ENCODE assay signal across 14 cellular contexts in the genomic region with DNA sequence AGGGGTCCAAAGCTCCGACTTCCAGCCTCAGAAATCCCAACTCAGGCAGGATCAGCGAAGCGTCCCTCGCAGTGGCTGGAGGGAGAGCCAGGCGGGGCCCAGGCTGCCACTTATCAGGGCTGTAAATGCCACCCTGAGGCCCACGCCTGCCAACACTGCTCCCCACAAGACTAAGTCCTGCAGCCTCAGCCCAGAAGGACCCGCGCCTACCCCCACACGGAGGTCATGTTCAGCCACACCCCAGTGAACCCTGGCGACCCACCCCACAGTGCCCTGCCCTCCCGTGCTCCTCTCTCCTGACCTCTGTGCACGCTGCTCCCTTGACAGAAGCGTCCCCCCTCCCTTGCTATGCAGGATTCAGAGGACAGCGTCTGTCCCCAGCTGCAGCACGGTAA. TPM values are rescaled to one million over a fixed set of nuclear protein-coding genes. Genes with fewer than 3 reads are reported as not detected.
DNase-seq lines count a peak whose midpoint lies in the region; ATAC-seq, FAIRE-seq and TF ChIP-seq lines count a peak whose summit lies in the region.
"Had no signal": no experiment of that assay in that cellular context is flagged by ENCODE, and none has a peak within 500 bp of the region (broad histone marks: within the 10 kb centered on the region; RNA-seq: fewer than 3 reads in every experiment).

No MANE protein-coding gene starts in this region.

- peaks cover 4% of the 10 kb centered on the region for H3K79me1 ChIP-seq in mesenchymal stem cell (replicated peaks; ENCODE audit: low read length, poor library complexity, severe bottlenecking)

- H2AFZ ChIP-seq in astrocyte (ENCODE audit: low read depth, low read length) (no peak overlapping the region), mesenchymal stem cell (ENCODE audit: low read depth, low read length) (peak overlapping the region; percentile 43)

- H3K79me2 ChIP-seq in astrocyte (ENCODE audit: insufficient read depth, low read length) = peaks cover 19% of the 10 kb centered on the region

- peak overlapping the region; percentile 97 for H3K27ac ChIP-seq in astrocyte (ENCODE audit: low read depth, low read length)
- peak overlapping the region; percentile 5 for H3K27ac ChIP-seq in mesenchymal stem cell (ENCODE audit: low read length, poor library complexity, severe bottlenecking)
- H3K27ac ChIP-seq in thyroid gland = peak overlapping the region in 2 of 3 donors; percentile 4 to 56
- H3K27ac ChIP-seq: cardiac muscle cell had no signal

- no peaks in the 10 kb centered on the region for H3K27me3 Mint-ChIP-seq in activated T-cell treated with anti-CD3 and anti-CD28 coated beads, Interleukin-2, amount 50 U/mL, for 24 hours
- H3K27me3 Mint-ChIP-seq in activated T-cell treated with anti-CD3 and anti-CD28 coated beads, Interleukin-2, amount 50 U/mL, for 72 hours (ENCODE audit: low read depth) = no peaks in the 10 kb centered on the region
- H3K27me3 Mint-ChIP-seq in astrocyte (ENCODE audit: low read depth, unreplicated experiment) = no peaks in the 10 kb centered on the region

- DNase-seq in activated T-cell treated with anti-CD3 and anti-CD28 coated beads, Interleukin-2, amount 50 U/mL, for 24 hours = no peak
- no peak for DNase-seq in activated T-cell treated with anti-CD3 and anti-CD28 coated beads, Interleukin-2, amount 50 U/mL, for 72 hours
- DNase-seq in astrocyte (ENCODE audit: low read depth) (no peak), mesenchymal stem cell (no peak), thyroid gland (peak; percentile 35 to 43), cerebellar cortex (ENCODE audit: low spot score) (no peak), omental fat pad (ENCODE audit: low spot score) (no peak)
- DNase-seq: activated T-cell treated with anti-CD3 and anti-CD28 coated beads, Interleukin-2, amount 50 U/mL, for 48 hours; DMS53; NCI-H446; RPMI8226 had no signal

- H3K4me1 ChIP-seq in astrocyte (ENCODE audit: insufficient read depth, low read length) (peaks cover 33% of the 10 kb centered on the region), mesenchymal stem cell (ENCODE audit: control insufficient read depth, insufficient read depth, low read depth, low read length) (peaks cover 39% of the 10 kb centered on the region), thyroid gland (peaks cover 17 to 36% of the 10 kb centered on the region in 2 donors)

- no peaks in the 10 kb centered on the region for H3K9me3 Mint-ChIP-seq in activated T-cell treated with anti-CD3 and anti-CD28 coated beads, Interleukin-2, amount 50 U/mL, for 24 hours
- no peaks in the 10 kb centered on the region for H3K9me3 Mint-ChIP-seq in activated T-cell treated with anti-CD3 and anti-CD28 coated beads, Interleukin-2, amount 50 U/mL, for 72 hours
- no peaks in the 10 kb centered on the region for H3K9me3 Mint-ChIP-seq in astrocyte (ENCODE audit: unreplicated experiment)

- peaks cover 31% of the 10 kb centered on the region for H3K4me1 Mint-ChIP-seq in activated T-cell treated with anti-CD3 and anti-CD28 coated beads, Interleukin-2, amount 50 U/mL, for 24 hours (ENCODE audit: low read depth)
- H3K4me1 Mint-ChIP-seq in activated T-cell treated with anti-CD3 and anti-CD28 coated beads, Interleukin-2, amount 50 U/mL, for 72 hours (ENCODE audit: low read depth) = peaks cover 36% of the 10 kb centered on the region
- peaks cover 30% of the 10 kb centered on the region for H3K4me1 Mint-ChIP-seq in astrocyte (ENCODE audit: low read depth, unreplicated experiment)

- intact Hi-C loops in thyroid gland (cut with DNase I) = no loop called here

- H3K4me2 ChIP-seq in astrocyte (ENCODE audit: low read length) (peak overlapping the region; percentile 88), mesenchymal stem cell (ENCODE audit: low read length, poor library complexity, severe bottlenecking) (no peak overlapping the region)

- H3K18ac ChIP-seq in mesenchymal stem cell (ENCODE audit: low read depth in 1 of 2, low read length in 2 of 2) = peak overlapping the region; percentile 30 to 80

- peak overlapping the region; percentile 22 for H4K8ac ChIP-seq in mesenchymal stem cell (ENCODE audit: low read length)

- H2BK120ac ChIP-seq in mesenchymal stem cell (ENCODE audit: low read depth, low read length) = no peak overlapping the region

- peak overlapping the region; percentile 9 to 91 for H2BK12ac ChIP-seq in mesenchymal stem cell (ENCODE audit: low read length in 2 of 2)

- H3K4ac ChIP-seq in mesenchymal stem cell (ENCODE audit: low read depth in 1 of 2, low read length in 2 of 2) = peak overlapping the region in 1 of 2 experiments; percentile 20

- H3K27me3 ChIP-seq in astrocyte (ENCODE audit: insufficient read depth, low read length) (no peaks in the 10 kb centered on the region), mesenchymal stem cell (ENCODE audit: control insufficient read depth in 1 of 2, insufficient read depth in 1 of 2, low read length in 2 of 2) (no peaks in the 10 kb centered on the region), thyroid gland (no peaks in the 10 kb centered on the region)
- H3K27me3 ChIP-seq: cardiac muscle cell had no signal

- H4K20me1 ChIP-seq in astrocyte (ENCODE audit: insufficient read depth, low read length) = peaks cover 8% of the 10 kb centered on the region

- TF ChIP-seq POLR2A in thyroid gland (IDR thresholded peaks at IDR 0.05) = no peak

- H3K9me3 ChIP-seq in astrocyte (ENCODE audit: insufficient read depth, low read depth, low read length) (no peaks in the 10 kb centered on the region), mesenchymal stem cell (ENCODE audit: control insufficient read depth, low read length) (no peaks in the 10 kb centered on the region), thyroid gland (no peaks in the 10 kb centered on the region)

- H3K9ac ChIP-seq in astrocyte (ENCODE audit: low read length) (peak overlapping the region; percentile 96), mesenchymal stem cell (ENCODE audit: low read length) (peak overlapping the region; percentile 100)

- no peak for ATAC-seq in activated T-cell treated with anti-CD3 and anti-CD28 coated beads, Interleukin-2, amount 50 U/mL, for 72 hours (replicated peaks in 1 of 2)
- ATAC-seq in omental fat pad (ENCODE audit: low FRiP score) (no peak), GM18868 (IDR thresholded peaks at IDR 0.05; ENCODE audit: unreplicated experiment) (no peak)

- peaks cover 55% of the 10 kb centered on the region for H3K36me3 Mint-ChIP-seq in activated T-cell treated with anti-CD3 and anti-CD28 coated beads, Interleukin-2, amount 50 U/mL, for 24 hours (ENCODE audit: low read depth)
- peaks cover 0 to 9% of the 10 kb centered on the region in 2 donors for H3K36me3 Mint-ChIP-seq in activated T-cell treated with anti-CD3 and anti-CD28 coated beads, Interleukin-2, amount 50 U/mL, for 72 hours (ENCODE audit: insufficient read depth in 2 of 2)
- peaks cover 6% of the 10 kb centered on the region for H3K36me3 Mint-ChIP-seq in astrocyte (ENCODE audit: low read depth, unreplicated experiment)

- H2BK15ac ChIP-seq in mesenchymal stem cell (ENCODE audit: low read depth, poor library complexity, severe bottlenecking) = no peak overlapping the region

- H3K23ac ChIP-seq in mesenchymal stem cell (ENCODE audit: low read length in 2 of 2) = no peak overlapping the region

- peak overlapping the region; percentile 44 for H3K27ac Mint-ChIP-seq in activated T-cell treated with anti-CD3 and anti-CD28 coated beads, Interleukin-2, amount 50 U/mL, for 24 hours
- H3K27ac Mint-ChIP-seq in activated T-cell treated with anti-CD3 and anti-CD28 coated beads, Interleukin-2, amount 50 U/mL, for 72 hours = no peak overlapping the region
- H3K27ac Mint-ChIP-seq in astrocyte (ENCODE audit: unreplicated experiment) = no peak overlapping the region

- H4K91ac ChIP-seq in mesenchymal stem cell (ENCODE audit: low read length) = peak overlapping the region; percentile 64

- H3K14ac ChIP-seq in mesenchymal stem cell (ENCODE audit: low read length in 2 of 2) = peak overlapping the region in 1 of 2 experiments; percentile 57

- no peaks in the 10 kb centered on the region for H3K36me3 ChIP-seq in astrocyte (ENCODE audit: insufficient read depth, low read length)
- peaks cover 8 to 10% of the 10 kb centered on the region in 2 experiments for H3K36me3 ChIP-seq in mesenchymal stem cell (ENCODE audit: control insufficient read depth in 1 of 2, insufficient read depth in 2 of 2, low read depth in 1 of 2, low read length in 2 of 2)
- H3K36me3 ChIP-seq in thyroid gland = no peaks in the 10 kb centered on the region
- H3K36me3 ChIP-seq: cardiac muscle cell had no signal

- no peak overlapping the region for H2BK5ac ChIP-seq in mesenchymal stem cell (ENCODE audit: low read depth, low read length, poor library complexity, severe bottlenecking)

- H3K4me3 ChIP-seq in astrocyte (ENCODE audit: insufficient read depth, low read depth, low read length) = no peak overlapping the region
- H3K4me3 ChIP-seq in mesenchymal stem cell (ENCODE audit: insufficient read depth in 1 of 2, low read depth in 1 of 2, low read length in 2 of 2) = peak overlapping the region in 1 of 2 experiments; percentile 56
- no peak overlapping the region for H3K4me3 ChIP-seq in thyroid gland (replicated peaks in 1 of 3)
- H3K4me3 ChIP-seq: cardiac muscle cell had no signal

- WGBS in mesenchymal stem cell = 61% methylated on average over 15 of the region's 15 CpGs
- WGBS in thyroid gland, 2 donors = 75 to 79% methylated on average over 11 to 15 of the region's 15 CpGs

- no peak overlapping the region for H3K4me3 Mint-ChIP-seq in activated T-cell treated with anti-CD3 and anti-CD28 coated beads, Interleukin-2, amount 50 U/mL, for 24 hours
- peak overlapping the region in 1 of 2 donors; percentile 2 for H3K4me3 Mint-ChIP-seq in activated T-cell treated with anti-CD3 and anti-CD28 coated beads, Interleukin-2, amount 50 U/mL, for 72 hours
- no peak overlapping the region for H3K4me3 Mint-ChIP-seq in astrocyte (ENCODE audit: unreplicated experiment)

- no peak for TF ChIP-seq CTCF in astrocyte (IDR thresholded peaks at IDR 0.05; ENCODE audit: insufficient read depth, low read depth, low read length)
- no peak for TF ChIP-seq CTCF in thyroid gland (IDR thresholded peaks at IDR 0.05)
- TF ChIP-seq CTCF in omental fat pad (IDR thresholded peaks at IDR 0.05) = no peak

- FAIRE-seq in astrocyte (lab: Jason Lieb, UNC) = no peak
- FAIRE-seq: GM12892 had no signal

- no peak overlapping the region for H2AK5ac ChIP-seq in mesenchymal stem cell (ENCODE audit: low read length, severe bottlenecking)

RNA-seq across cellular contexts. Expression of gene PSMG3, which starts 3.1 kb away (rescaled TPM):
- 10 to 100 TPM; 49.7 to 53.6 TPM for total RNA-seq in activated T-cell treated with anti-CD3 and anti-CD28 coated beads, Interleukin-2, amount 50 U/mL, for 72 hours
- 30.3 and 33.6 TPM in 2 replicates for total RNA-seq in astrocyte
- polyA plus RNA-seq in mesenchymal stem cell (2013, experiment 1 of 2) = 7.3 TPM
- 8.7 TPM for polyA plus RNA-seq in mesenchymal stem cell (2013, experiment 2 of 2)
- 10 to 100 TPM; 28.1 to 65.6 (median 50.2) TPM for total RNA-seq in thyroid gland
- total RNA-seq in omental fat pad = 10 to 100 TPM; 22.0 to 37.7 (median 28.4) TPM

RNA-seq across cellular contexts. Expression of gene TMEM184A, which starts 10.7 kb away (rescaled TPM):
- total RNA-seq in activated T-cell treated with anti-CD3 and anti-CD28 coated beads, Interleukin-2, amount 50 U/mL, for 72 hours = under 1 TPM in 1 of 2 donors, not detected in 1; 0.10 TPM
- 1.8 and 2.1 TPM in 2 replicates for total RNA-seq in astrocyte
- polyA plus RNA-seq in mesenchymal stem cell (2013, experiment 1 of 2) = 0.39 TPM
- polyA plus RNA-seq in mesenchymal stem cell (2013, experiment 2 of 2) = 0.45 TPM
- 1 to 10 TPM in 1 of 4 donors, under 1 TPM in 3; 0.44 to 3.0 (median 0.70) TPM for total RNA-seq in thyroid gland
- total RNA-seq in omental fat pad = 1 to 10 TPM in 1 of 4 donors, under 1 TPM in 2, not detected in 1; 0.19 to 3.1 (median 0.32) TPM

RNA-seq across cellular contexts. Expression of gene MAFK, which starts 36.2 kb away (rescaled TPM):
- 10 to 100 TPM; 27.0 to 30.7 TPM for total RNA-seq in activated T-cell treated with anti-CD3 and anti-CD28 coated beads, Interleukin-2, amount 50 U/mL, for 72 hours
- 36.2 and 36.6 TPM in 2 replicates for total RNA-seq in astrocyte
- 12.8 TPM for polyA plus RNA-seq in mesenchymal stem cell (2013, experiment 1 of 2)
- polyA plus RNA-seq in mesenchymal stem cell (2013, experiment 2 of 2) = 12.8 TPM
- total RNA-seq in thyroid gland = 10 to 100 TPM; 16.8 to 26.7 (median 21.7) TPM
- 10 to 100 TPM; 30.7 to 57.6 (median 32.7) TPM for total RNA-seq in omental fat pad

Comparison
In these comparisons a context has a peak if more than half of its experiments do, and no peak if none do; other contexts are left out.
1. DNase-seq: peak in thyroid gland (2 of 2); none in activated T-cell treated with anti-CD3 and anti-CD28 coated beads, Interleukin-2, amount 50 U/mL, for 24 hours (single experiment), activated T-cell treated with anti-CD3 and anti-CD28 coated beads, Interleukin-2, amount 50 U/mL, for 72 hours (0 of 2), astrocyte (single experiment), mesenchymal stem cell (single experiment), cerebellar cortex (single experiment) and omental fat pad (single experiment).
2. H3K27ac ChIP-seq: peak in every context shown above with its lines; median percentile 97 in astrocyte; 30 in thyroid gland; 5 in mesenchymal stem cell.